Comparison of ENCODE assay signal across 8 cellular contexts in genomic region chr2:225008179-225008829, GRCh38. TPM values are rescaled to one million over a fixed set of nuclear protein-coding genes. Genes with fewer than 3 reads are reported as not detected.
DNase-seq lines count a peak whose midpoint lies in the region; ATAC-seq and TF ChIP-seq lines count a peak whose summit lies in the region.

No MANE protein-coding gene starts in this region.

- no peaks in the 10 kb centered on the region for H3K27me3 Mint-ChIP-seq in activated CD4-positive, alpha-beta T cell treated with anti-CD3 and anti-CD28 coated beads, Interleukin-2, amount 10 ng/mL, durations not matched to agents 24 days and 14 days
- no peaks in the 10 kb centered on the region for H3K27me3 Mint-ChIP-seq in stimulated activated memory B cell treated with anti-CD40 and anti-IgM and Interleukin-4, amounts not matched to agents 10 μg/mL and 1 μg/mL and 100 μg/mL, for 72 hours
- no peaks in the 10 kb centered on the region for H3K27me3 Mint-ChIP-seq in endothelial cell (ENCODE audit: unreplicated experiment)

- no peak overlapping the region for H3K27ac ChIP-seq in colonic mucosa

- H3K4me1 Mint-ChIP-seq in activated CD4-positive, alpha-beta T cell treated with anti-CD3 and anti-CD28 coated beads, Interleukin-2, amount 10 ng/mL, durations not matched to agents 24 days and 14 days: peaks cover 73% of the 10 kb centered on the region
- H3K4me1 Mint-ChIP-seq in stimulated activated memory B cell treated with anti-CD40 and anti-IgM and Interleukin-4, amounts not matched to agents 10 μg/mL and 1 μg/mL and 100 μg/mL, for 72 hours: peaks cover 78% of the 10 kb centered on the region
- H3K4me1 Mint-ChIP-seq in endothelial cell (ENCODE audit: unreplicated experiment): no peaks in the 10 kb centered on the region

- intact Hi-C loops in activated CD4-positive, alpha-beta T cell treated with anti-CD3 and anti-CD28 coated beads, Interleukin-2, amount 10 ng/mL, durations not matched to agents 24 days and 14 days (cut with micrococcal nuclease): no loop called here
- intact Hi-C loops in colonic mucosa (cut with DNase I): loop anchor here (5.0 to 10.0 kb wide), 2 partner anchors 204 to 651 kb away; no protein-coding TSS in a partner anchor

- no peak overlapping the region for H3K9ac ChIP-seq in colonic mucosa (ENCODE audit: low read depth in 2 of 2, low read length in 2 of 2)

- H3K4me1 ChIP-seq in colonic mucosa: no peaks in the 10 kb centered on the region

- no peaks in the 10 kb centered on the region for H3K9me3 ChIP-seq in colonic mucosa

- TF ChIP-seq CTCF in endothelial cell (IDR thresholded peaks at IDR 0.05; ENCODE audit: unreplicated experiment): no peak
- no peak for TF ChIP-seq CTCF in colonic mucosa (IDR thresholded peaks at IDR 0.05)

- no peaks in the 10 kb centered on the region for H3K27me3 ChIP-seq in colonic mucosa

- no peaks in the 10 kb centered on the region for H3K36me3 ChIP-seq in colonic mucosa

- no peak overlapping the region for H3K4me3 ChIP-seq in colonic mucosa

- peak overlapping the region; percentile 24 for H3K4me3 Mint-ChIP-seq in activated CD4-positive, alpha-beta T cell treated with anti-CD3 and anti-CD28 coated beads, Interleukin-2, amount 10 ng/mL, durations not matched to agents 24 days and 14 days
- H3K4me3 Mint-ChIP-seq in stimulated activated memory B cell treated with anti-CD40 and anti-IgM and Interleukin-4, amounts not matched to agents 10 μg/mL and 1 μg/mL and 100 μg/mL, for 72 hours: peak overlapping the region; percentile 58
- no peak overlapping the region for H3K4me3 Mint-ChIP-seq in endothelial cell (ENCODE audit: unreplicated experiment)

- peak; percentile 69 for ATAC-seq in HG02884 (IDR thresholded peaks at IDR 0.05; ENCODE audit: unreplicated experiment)
- ATAC-seq in stimulated activated memory B cell treated with anti-CD40 and anti-IgM and Interleukin-4, amounts not matched to agents 10 μg/mL and 1 μg/mL and 100 μg/mL, for 72 hours: peak; percentile 92

- no peaks in the 10 kb centered on the region for H3K9me3 Mint-ChIP-seq in activated CD4-positive, alpha-beta T cell treated with anti-CD3 and anti-CD28 coated beads, Interleukin-2, amount 10 ng/mL, durations not matched to agents 24 days and 14 days
- H3K9me3 Mint-ChIP-seq in stimulated activated memory B cell treated with anti-CD40 and anti-IgM and Interleukin-4, amounts not matched to agents 10 μg/mL and 1 μg/mL and 100 μg/mL, for 72 hours: peaks cover 2% of the 10 kb centered on the region
- no peaks in the 10 kb centered on the region for H3K9me3 Mint-ChIP-seq in endothelial cell (ENCODE audit: unreplicated experiment)

- H3K36me3 Mint-ChIP-seq in activated CD4-positive, alpha-beta T cell treated with anti-CD3 and anti-CD28 coated beads, Interleukin-2, amount 10 ng/mL, durations not matched to agents 24 days and 14 days (ENCODE audit: low read depth): peaks cover 36% of the 10 kb centered on the region
- H3K36me3 Mint-ChIP-seq in stimulated activated memory B cell treated with anti-CD40 and anti-IgM and Interleukin-4, amounts not matched to agents 10 μg/mL and 1 μg/mL and 100 μg/mL, for 72 hours: peaks cover 58% of the 10 kb centered on the region
- no peaks in the 10 kb centered on the region for H3K36me3 Mint-ChIP-seq in endothelial cell (ENCODE audit: low read depth, unreplicated experiment)

- no peak for DNase-seq in activated CD4-positive, alpha-beta T cell treated with anti-CD3 and anti-CD28 coated beads, Interleukin-2, amount 10 ng/mL, durations not matched to agents 24 days and 14 days
- no peak for DNase-seq in activated CD4-positive, alpha-beta T cell treated with anti-CD3 and anti-CD28 coated beads for 48 hours
- DNase-seq in NOMO-1 (lab: John Stamatoyannopoulos, UW; ENCODE audit: unreplicated experiment in 2 of 2): peak; percentile 76 to 97
- DNase-seq in endothelial cell (ENCODE audit: low spot score): no peak
- DNase-seq in HK-2 (ENCODE audit: unreplicated experiment): no peak
- no peak for DNase-seq in colonic mucosa

- peak overlapping the region; percentile 69 for H3K27ac Mint-ChIP-seq in activated CD4-positive, alpha-beta T cell treated with anti-CD3 and anti-CD28 coated beads, Interleukin-2, amount 10 ng/mL, durations not matched to agents 24 days and 14 days
- H3K27ac Mint-ChIP-seq in stimulated activated memory B cell treated with anti-CD40 and anti-IgM and Interleukin-4, amounts not matched to agents 10 μg/mL and 1 μg/mL and 100 μg/mL, for 72 hours: peak overlapping the region; percentile 95
- no peak overlapping the region for H3K27ac Mint-ChIP-seq in endothelial cell (ENCODE audit: unreplicated experiment)

RNA-seq across cellular contexts. Expression of gene DOCK10, which starts 34.0 kb away (rescaled TPM):
- total RNA-seq in activated CD4-positive, alpha-beta T cell treated with anti-CD3 and anti-CD28 coated beads, Interleukin-2, amount 10 ng/mL, durations not matched to agents 24 days and 14 days: 137 and 138 TPM in 2 replicates
- 7.6 TPM for total RNA-seq in endothelial cell (ENCODE audit: unreplicated experiment)
- total RNA-seq in colonic mucosa: 10 to 100 TPM; 13.5 to 17.4 TPM

Comparison
In these comparisons a context has a peak if more than half of its experiments do, and no peak if none do; other contexts are left out.
1. DNase-seq: peak in NOMO-1 (2 of 2); none in activated CD4-positive, alpha-beta T cell treated with anti-CD3 and anti-CD28 coated beads, Interleukin-2, amount 10 ng/mL, durations not matched to agents 24 days and 14 days (single experiment), activated CD4-positive, alpha-beta T cell treated with anti-CD3 and anti-CD28 coated beads for 48 hours (single experiment), endothelial cell (single experiment), HK-2 (single experiment) and colonic mucosa (single experiment).